In the genomic region with DNA sequence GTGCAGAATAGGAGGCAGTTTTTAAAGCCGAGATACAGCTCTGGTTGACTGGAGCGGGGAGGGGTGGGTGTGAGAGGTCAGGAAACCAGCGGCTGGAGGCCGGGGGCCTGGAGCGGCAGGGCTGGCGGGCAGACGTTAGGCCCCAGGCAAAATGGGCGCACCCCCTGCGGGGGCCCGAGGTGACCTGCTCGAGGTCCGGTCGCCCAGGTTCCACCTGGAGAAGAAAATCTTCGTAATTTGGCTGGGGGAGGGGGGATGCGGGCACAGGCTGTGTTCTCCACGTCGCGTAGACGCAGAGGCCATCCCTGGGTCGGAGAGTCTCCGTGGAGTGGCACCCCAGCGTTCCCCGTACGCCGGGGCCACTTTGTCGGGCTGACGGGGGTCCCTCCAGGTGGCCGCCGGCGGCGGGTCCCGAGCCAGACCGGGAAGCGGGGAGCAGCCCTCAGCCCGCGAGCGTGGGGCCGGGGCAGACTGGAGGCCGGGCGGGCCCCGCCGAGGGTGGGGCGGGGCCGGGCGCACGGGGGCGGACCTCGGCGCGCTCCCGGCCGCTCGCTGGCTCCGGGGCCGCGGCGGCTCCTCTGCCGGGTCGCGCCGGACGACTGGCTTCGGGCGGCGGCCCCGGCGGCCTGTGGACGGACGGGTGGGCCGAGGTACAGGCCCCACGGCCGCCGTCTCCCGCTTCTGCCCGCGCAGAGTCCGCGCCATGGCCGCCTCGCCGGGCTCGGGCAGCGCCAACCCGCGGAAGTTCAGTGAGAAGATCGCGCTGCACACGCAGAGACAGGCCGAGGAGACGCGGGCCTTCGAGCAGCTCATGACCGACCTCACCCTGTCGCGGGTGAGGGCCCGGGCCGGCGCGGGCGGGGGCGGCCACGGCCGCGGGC, we compare ENCODE assay signal across 8 cellular contexts. TPM values are rescaled to one million over a fixed set of nuclear protein-coding genes. Genes with fewer than 3 reads are reported as not detected.
DNase-seq lines count a peak whose midpoint lies in the region; ATAC-seq and TF ChIP-seq lines count a peak whose summit lies in the region.

A gene with protein sequence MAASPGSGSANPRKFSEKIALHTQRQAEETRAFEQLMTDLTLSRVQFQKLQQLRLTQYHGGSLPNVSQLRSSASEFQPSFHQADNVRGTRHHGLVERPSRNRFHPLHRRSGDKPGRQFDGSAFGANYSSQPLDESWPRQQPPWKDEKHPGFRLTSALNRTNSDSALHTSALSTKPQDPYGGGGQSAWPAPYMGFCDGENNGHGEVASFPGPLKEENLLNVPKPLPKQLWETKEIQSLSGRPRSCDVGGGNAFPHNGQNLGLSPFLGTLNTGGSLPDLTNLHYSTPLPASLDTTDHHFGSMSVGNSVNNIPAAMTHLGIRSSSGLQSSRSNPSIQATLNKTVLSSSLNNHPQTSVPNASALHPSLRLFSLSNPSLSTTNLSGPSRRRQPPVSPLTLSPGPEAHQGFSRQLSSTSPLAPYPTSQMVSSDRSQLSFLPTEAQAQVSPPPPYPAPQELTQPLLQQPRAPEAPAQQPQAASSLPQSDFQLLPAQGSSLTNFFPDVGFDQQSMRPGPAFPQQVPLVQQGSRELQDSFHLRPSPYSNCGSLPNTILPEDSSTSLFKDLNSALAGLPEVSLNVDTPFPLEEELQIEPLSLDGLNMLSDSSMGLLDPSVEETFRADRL (plus strand): TSS at position 555 of the 881 bp plus-strand sequence. CDS start 149 bp downstream, at position 704.

- H3K4me3 ChIP-seq in CD4-positive, CD25-positive, alpha-beta regulatory T cell (ENCODE audit: low read depth, low read length), result peak within 1 kb of the TSS; percentile 88
- H3K4me3 ChIP-seq in SJCRH30 (peak within 1 kb of the TSS; percentile 93), upper lobe of right lung (peak within 1 kb of the TSS; percentile 76)

- H3K36me3 ChIP-seq in CD4-positive, CD25-positive, alpha-beta regulatory T cell (ENCODE audit: control insufficient read depth, insufficient read depth, low read length), result no peaks in the 10 kb centered on the region
- no peaks in the 10 kb centered on the region for H3K36me3 ChIP-seq in SJCRH30
- H3K36me3 ChIP-seq in upper lobe of right lung, result no peaks in the 10 kb centered on the region

- H3K36me3 Mint-ChIP-seq in CD4-positive, CD25-positive, alpha-beta regulatory T cell, result peaks cover 9% of the 10 kb centered on the region
- H3K36me3 Mint-ChIP-seq in activated naive CD4-positive, alpha-beta T cell treated with anti-CD3 and anti-CD28 coated beads for 36 hours (ENCODE audit: low read depth), result peaks cover 10% of the 10 kb centered on the region

- H3K4me1 Mint-ChIP-seq in CD4-positive, CD25-positive, alpha-beta regulatory T cell, result peaks cover 27 to 46% (median 36%) of the 10 kb centered on the region in 4 donors
- peaks cover 42% of the 10 kb centered on the region for H3K4me1 Mint-ChIP-seq in activated naive CD4-positive, alpha-beta T cell treated with anti-CD3 and anti-CD28 coated beads for 36 hours (ENCODE audit: low read depth)

- H3K9me3 Mint-ChIP-seq in CD4-positive, CD25-positive, alpha-beta regulatory T cell, result peaks cover 0 to 2% (median 0%) of the 10 kb centered on the region in 7 donors
- H3K9me3 Mint-ChIP-seq in activated naive CD4-positive, alpha-beta T cell treated with anti-CD3 and anti-CD28 coated beads for 36 hours, result no peaks in the 10 kb centered on the region

- ATAC-seq in CD4-positive, CD25-positive, alpha-beta regulatory T cell (ENCODE audit: low read depth in 2 of 2), result peak; percentile 77 to 80
- ATAC-seq in GM19324 (IDR thresholded peaks at IDR 0.05; ENCODE audit: low FRiP score, unreplicated experiment), result peak; percentile 75
- ATAC-seq in HG03442 (IDR thresholded peaks at IDR 0.05; ENCODE audit: unreplicated experiment), result peak; percentile 62
- ATAC-seq in upper lobe of right lung, result peak; percentile 94

- peak; percentile 42 to 67 (median 67) for DNase-seq in CD4-positive, CD25-positive, alpha-beta regulatory T cell
- DNase-seq in SJCRH30, result peak; percentile 50 to 64
- peak; percentile 63 for DNase-seq in activated naive CD4-positive, alpha-beta T cell treated with anti-CD3 and anti-CD28 coated beads for 36 hours
- peak; percentile 62 for DNase-seq in globus pallidus (ENCODE audit: low spot score)
- no peak for DNase-seq in occipital lobe (lab: John Stamatoyannopoulos, UW)
- DNase-seq in upper lobe of right lung, result peak; percentile 84

- TF ChIP-seq CTCF in upper lobe of right lung (IDR thresholded peaks at IDR 0.05), result no peak

- H3K27ac Mint-ChIP-seq in CD4-positive, CD25-positive, alpha-beta regulatory T cell, result peak within 1 kb of the TSS; percentile 89 to 98 (median 95)
- peak within 1 kb of the TSS; percentile 89 for H3K27ac Mint-ChIP-seq in activated naive CD4-positive, alpha-beta T cell treated with anti-CD3 and anti-CD28 coated beads for 36 hours

- peak within 1 kb of the TSS; percentile 70 for H3K27ac ChIP-seq in CD4-positive, CD25-positive, alpha-beta regulatory T cell (ENCODE audit: insufficient read depth, low read length, poor library complexity, severe bottlenecking)
- peak within 1 kb of the TSS; percentile 43; the same call in 1 of the 2 replicates for H3K27ac ChIP-seq in SJCRH30
- H3K27ac ChIP-seq in upper lobe of right lung, result peak within 1 kb of the TSS; percentile 90

- peak within 1 kb of the TSS; percentile 90 to 97 (median 96) for H3K4me3 Mint-ChIP-seq in CD4-positive, CD25-positive, alpha-beta regulatory T cell
- H3K4me3 Mint-ChIP-seq in activated naive CD4-positive, alpha-beta T cell treated with anti-CD3 and anti-CD28 coated beads for 36 hours, result peak within 1 kb of the TSS; percentile 92

- no peaks in the 10 kb centered on the region for H3K9me3 ChIP-seq in CD4-positive, CD25-positive, alpha-beta regulatory T cell (ENCODE audit: control insufficient read depth in 2 of 2, low read length in 2 of 2)
- peaks cover 5% of the 10 kb centered on the region; the same call in 1 of the 2 replicates for H3K9me3 ChIP-seq in SJCRH30 (replicated peaks)
- no peaks in the 10 kb centered on the region for H3K9me3 ChIP-seq in upper lobe of right lung

- CTCF ChIA-PET in activated naive CD4-positive, alpha-beta T cell treated with anti-CD3 and anti-CD28 coated beads for 36 hours (lab: Charles Lee), result interaction anchor here (0.6 kb wide), 1 partner anchor 269 kb away, joined by 6 read pairs; no protein-coding TSS in a partner anchor

- H3K27me3 ChIP-seq in CD4-positive, CD25-positive, alpha-beta regulatory T cell (ENCODE audit: control insufficient read depth, insufficient read depth, low read length), result no peaks in the 10 kb centered on the region
- H3K27me3 ChIP-seq in SJCRH30 (no peaks in the 10 kb centered on the region), upper lobe of right lung (no peaks in the 10 kb centered on the region)

- H3K27me3 Mint-ChIP-seq in CD4-positive, CD25-positive, alpha-beta regulatory T cell, result no peaks in the 10 kb centered on the region
- no peaks in the 10 kb centered on the region for H3K27me3 Mint-ChIP-seq in activated naive CD4-positive, alpha-beta T cell treated with anti-CD3 and anti-CD28 coated beads for 36 hours (ENCODE audit: low read depth)

- peaks cover 34% of the 10 kb centered on the region for H3K4me1 ChIP-seq in CD4-positive, CD25-positive, alpha-beta regulatory T cell (ENCODE audit: control insufficient read depth, insufficient read depth, low read length, poor library complexity, severe bottlenecking)
- H3K4me1 ChIP-seq in SJCRH30 (peaks cover 5% of the 10 kb centered on the region; the same call in 1 of the 2 replicates), upper lobe of right lung (peaks cover 27% of the 10 kb centered on the region)

- intact Hi-C loops in activated naive CD4-positive, alpha-beta T cell treated with anti-CD3 and anti-CD28 coated beads for 36 hours (cut with micrococcal nuclease), result loop anchor here (2.0 kb wide), 1 partner anchor 67 kb away; no protein-coding TSS in a partner anchor
- intact Hi-C loops in upper lobe of right lung (cut with DNase I), result no loop called here

RNA-seq across cellular contexts. Expression of the gene that starts here (rescaled TPM):
- 110 TPM for total RNA-seq in CD4-positive, CD25-positive, alpha-beta regulatory T cell
- polyA plus RNA-seq in CD4-positive, CD25-positive, alpha-beta regulatory T cell, result 10 to 100 TPM; 27.5 to 31.9 (median 31.1) TPM
- 13.4 and 15.5 TPM in 2 replicates for total RNA-seq in SJCRH30 (2014; rRNA removed; shearing (Covaris generic))
- 10 to 100 TPM; 40.6 to 42.7 TPM for total RNA-seq in activated naive CD4-positive, alpha-beta T cell treated with anti-CD3 and anti-CD28 coated beads for 36 hours
- total RNA-seq in occipital lobe (17.9 TPM), upper lobe of right lung (49.0 TPM)
